8 cellular contexts compared by ENCODE assay signal in genomic region chr18:79068946-79069791, GRCh38. TPM values are rescaled to one million over a fixed set of nuclear protein-coding genes. Genes with fewer than 3 reads are reported as not detected.
DNase-seq lines count a peak whose midpoint lies in the region; ATAC-seq and TF ChIP-seq lines count a peak whose summit lies in the region.

Gene ATP9B (plus strand): TSS chr18:79069394. CDS start chr18:79069411, 17 bp downstream.

- DNase-seq in AG10803 (ENCODE audit: low read depth) = peak; percentile 96
- peak; percentile 84 for DNase-seq in NCI-H510A (lab: John Stamatoyannopoulos, UW)
- peak; percentile 99 for DNase-seq in activated CD4-positive, alpha-beta T cell treated with anti-CD3 and anti-CD28 coated beads for 1 hour
- DNase-seq in cerebellum (ENCODE audit: low spot score) = peak; percentile 99
- DNase-seq in kidney epithelial cell (ENCODE audit: low read depth) = peak; percentile 63
- DNase-seq in stimulated activated CD4-positive, alpha-beta T cell treated with anti-CD3 and anti-CD28 coated beads, Interleukin-15, amount 100 ng/mL, for 48 hours (ENCODE audit: low read depth in 2 of 2) = peak; percentile 97 to 98

- H3K27me3 ChIP-seq in kidney epithelial cell (ENCODE audit: control insufficient read depth, insufficient read depth, low read length) = peaks cover 4% of the 10 kb centered on the region

- ATAC-seq in GM19023 (IDR thresholded peaks at IDR 0.05; ENCODE audit: unreplicated experiment) (peak; percentile 83), HG03280 (IDR thresholded peaks at IDR 0.05; ENCODE audit: unreplicated experiment) (peak; percentile 90)

- TF ChIP-seq CTCF in AG10803 (conservative IDR thresholded peaks at IDR 0.05; ENCODE audit: low read length) (no peak), kidney epithelial cell (IDR thresholded peaks at IDR 0.05; ENCODE audit: insufficient read depth, low read length, poor library complexity, severe bottlenecking) (peak; percentile 3)

- H3K4me3 ChIP-seq in AG10803 (ENCODE audit: low read length) (peak within 1 kb of the TSS; percentile 77), kidney epithelial cell (ENCODE audit: low read depth, low read length) (peak within 1 kb of the TSS; percentile 86)

- no peaks in the 10 kb centered on the region for H3K36me3 ChIP-seq in kidney epithelial cell (ENCODE audit: control insufficient read depth, insufficient read depth, low read length)

RNA-seq across cellular contexts. Expression of gene ATP9B, which starts in this region (rescaled TPM):
- total RNA-seq in cerebellum (80.0 TPM), kidney epithelial cell (16.2 and 20.1 TPM in 2 replicates)

Comparison
In these comparisons a context has a peak if more than half of its experiments do, and no peak if none do; other contexts are left out.
1. Peak in every context shown above with its lines: DNase-seq, ATAC-seq and H3K4me3 ChIP-seq.